ENCODE assay signal across 22 cellular contexts in the genomic region with DNA sequence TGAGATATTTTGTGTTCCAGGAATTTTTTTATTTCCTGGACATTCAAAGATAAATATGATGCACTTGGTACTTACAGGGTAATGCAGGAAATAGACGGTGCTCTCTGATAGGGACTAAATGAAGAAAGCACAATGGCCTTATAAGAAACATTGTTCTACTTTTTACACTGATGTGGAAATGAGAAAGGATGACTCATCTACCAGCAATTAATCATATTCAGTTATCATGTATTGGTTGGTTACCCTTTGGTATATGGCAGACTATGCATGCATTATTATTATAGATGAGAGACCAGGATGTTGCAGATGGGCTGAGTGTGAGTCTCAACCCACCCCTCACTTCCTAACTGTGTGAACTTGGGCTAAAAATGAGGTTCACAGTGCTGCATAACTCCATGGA.
DNase-seq lines count a peak whose midpoint lies in the region; TF ChIP-seq lines count a peak whose summit lies in the region.
"Had no signal": no experiment of that assay in that cellular context is flagged by ENCODE, and none has a peak within 500 bp of the region (broad histone marks: within the 10 kb centered on the region; RNA-seq: fewer than 3 reads in every experiment).

No MANE protein-coding gene starts in this region.

- H3K27ac ChIP-seq in mammary epithelial cell (ENCODE audit: insufficient read depth, low read depth, low read length) (no peak overlapping the region), trophoblast cell (ENCODE audit: low read depth, low read length) (no peak overlapping the region)
- H3K27ac ChIP-seq: BLaER1 treated with 17β-estradiol and CSF1 and Interleukin-3, amounts not matched to agents 10 nM and 100 nM; HL-60 had no signal

- H3K4me3 Mint-ChIP-seq in MCF 10A (ENCODE audit: unreplicated experiment) = no peak overlapping the region
- H3K4me3 Mint-ChIP-seq: B cell; CD4-positive, CD25-positive, alpha-beta regulatory T cell; CD8-positive, alpha-beta memory T cell; HFFc6 had no signal

- no peak overlapping the region for H3K14ac ChIP-seq in trophoblast cell (ENCODE audit: low read length)

- no peak overlapping the region for H2BK120ac ChIP-seq in trophoblast cell (ENCODE audit: insufficient read depth, low read length, poor library complexity)

- no peaks in the 10 kb centered on the region for H3K79me2 ChIP-seq in mammary epithelial cell (ENCODE audit: insufficient read depth, low read length)
- no peaks in the 10 kb centered on the region for H3K79me2 ChIP-seq in trophoblast cell (ENCODE audit: control insufficient read depth, insufficient read depth, low read length, poor library complexity)

- H3K4ac ChIP-seq in trophoblast cell (ENCODE audit: low read depth, low read length) = no peak overlapping the region

- WGBS in mammary epithelial cell (ENCODE audit: low coverage, missing lambda C conversion rate) = 27% methylated on average over 1 of the region's 1 CpG
- WGBS in trophoblast cell (ENCODE audit: extremely low coverage, insufficient coverage, insufficient read length) = no CpG with 5 or more reads among the region's 1 CpG

- no peak overlapping the region for H2BK12ac ChIP-seq in trophoblast cell (ENCODE audit: low read length)

- intact Hi-C loops in MCF 10A (cut with micrococcal nuclease) = no loop called here
- intact Hi-C loops in mammary epithelial cell (cut with micrococcal nuclease) = no loop called here

- H3K4me3 ChIP-seq in mammary epithelial cell (replicated peaks in 1 of 3; ENCODE audit: insufficient read depth in 1 of 3, low read depth in 2 of 3, low read length in 3 of 3) (no peak overlapping the region), epithelial cell of esophagus (ENCODE audit: low read length) (no peak overlapping the region), trophoblast cell (ENCODE audit: low read depth, low read length) (no peak overlapping the region)
- H3K4me3 ChIP-seq: BLaER1 treated with 17β-estradiol and CSF1 and Interleukin-3, amounts not matched to agents 10 nM and 100 nM; GM12878 had no signal

- H3K27me3 Mint-ChIP-seq in MCF 10A (ENCODE audit: insufficient read depth, unreplicated experiment) = no peaks in the 10 kb centered on the region
- H3K27me3 Mint-ChIP-seq: B cell; CD4-positive, CD25-positive, alpha-beta regulatory T cell had no signal

- H3K18ac ChIP-seq in trophoblast cell (ENCODE audit: low read length) = no peak overlapping the region

- DNase-seq in MCF 10A (ENCODE audit: unreplicated experiment) = peak; percentile 17
- DNase-seq in mammary epithelial cell = no peak
- DNase-seq in epithelial cell of esophagus (ENCODE audit: low read depth) = peak; percentile 15
- peak; percentile 10 for DNase-seq in pulmonary artery endothelial cell (ENCODE audit: low read depth, low spot score)
- no peak for DNase-seq in anterior cingulate cortex (lab: John Stamatoyannopoulos, UW)
- no peak for DNase-seq in trophoblast cell
- no peak for DNase-seq in activated CD4-positive, alpha-beta T cell treated with anti-CD3 and anti-CD28 coated beads, Interleukin-2, amount 50 U/mL, for 1 hour
- DNase-seq: 8988T; CD4-positive, CD25-positive, alpha-beta regulatory T cell; CD8-positive, alpha-beta memory T cell; COR-L47; DMS 273 treated with DMSO at 0.1 percent for 48 hours; DMS53; DND-41; EL; GOT3; H7; HFFc6 had no signal

- H3K36me3 ChIP-seq in mammary epithelial cell (ENCODE audit: insufficient read depth, low read length) (no peaks in the 10 kb centered on the region), trophoblast cell (ENCODE audit: control insufficient read depth in 1 of 2, insufficient read depth in 2 of 2, low read length in 2 of 2) (no peaks in the 10 kb centered on the region)
- H3K36me3 ChIP-seq: BLaER1 treated with 17β-estradiol and CSF1 and Interleukin-3, amounts not matched to agents 10 nM and 100 nM had no signal

- TF ChIP-seq CTCF in MCF 10A (IDR thresholded peaks at IDR 0.05; ENCODE audit: unreplicated experiment) (no peak), mammary epithelial cell (conservative IDR thresholded peaks at IDR 0.05 in 1 of 2, IDR thresholded peaks at IDR 0.05 in 1 of 2; ENCODE audit: extremely low read depth in 1 of 2, insufficient read depth in 1 of 2, low read depth in 1 of 2, low read length in 2 of 2) (no peak), epithelial cell of esophagus (IDR thresholded peaks at IDR 0.05; ENCODE audit: insufficient read depth, low read depth, low read length, missing control alignments) (no peak)

- POLR2A ChIA-PET in MCF 10A (lab: Yijun Ruan, JAX) = no interaction called here

- no peak overlapping the region for H4K91ac ChIP-seq in trophoblast cell (ENCODE audit: low read depth, low read length)

- H3K79me1 ChIP-seq in trophoblast cell (ENCODE audit: low read length) = no peaks in the 10 kb centered on the region

- dilution Hi-C loops in mammary epithelial cell (cut with HindIII; ENCODE audit: low sequenced_read_pairs) = no loop called here

- no peak overlapping the region for H4K12ac ChIP-seq in trophoblast cell (ENCODE audit: low read depth, low read length)

- H3K27ac Mint-ChIP-seq in MCF 10A (ENCODE audit: low read depth, unreplicated experiment) = no peak overlapping the region
- H3K27ac Mint-ChIP-seq: B cell; CD4-positive, CD25-positive, alpha-beta regulatory T cell; CD8-positive, alpha-beta memory T cell; HFFc6 had no signal

- H3K9me3 Mint-ChIP-seq in MCF 10A (ENCODE audit: unreplicated experiment) = no peaks in the 10 kb centered on the region
- H3K9me3 Mint-ChIP-seq: HFFc6 had no signal

- no peak overlapping the region for H3K4me2 ChIP-seq in mammary epithelial cell (ENCODE audit: insufficient read depth, low read depth, low read length)
- H3K4me2 ChIP-seq in trophoblast cell (ENCODE audit: low read length) = no peak overlapping the region
- H3K4me2 ChIP-seq: BLaER1 treated with 17β-estradiol and CSF1 and Interleukin-3, amounts not matched to agents 10 nM and 100 nM had no signal

- no peak overlapping the region for H2BK5ac ChIP-seq in trophoblast cell (ENCODE audit: low read depth, low read length, poor library complexity)

- H2AFZ ChIP-seq in mammary epithelial cell (ENCODE audit: low read depth, low read length) = no peak overlapping the region
- no peak overlapping the region for H2AFZ ChIP-seq in trophoblast cell (ENCODE audit: insufficient read depth, low read length, poor library complexity)

- no peaks in the 10 kb centered on the region for H3K27me3 ChIP-seq in mammary epithelial cell (ENCODE audit: insufficient read depth, low read length)
- no peaks in the 10 kb centered on the region for H3K27me3 ChIP-seq in trophoblast cell (ENCODE audit: insufficient read depth, low read length)
- H3K27me3 ChIP-seq: BLaER1 treated with 17β-estradiol and CSF1 and Interleukin-3, amounts not matched to agents 10 nM and 100 nM had no signal

- no peaks in the 10 kb centered on the region for H3K36me3 Mint-ChIP-seq in MCF 10A (ENCODE audit: insufficient read depth, unreplicated experiment)
- H3K36me3 Mint-ChIP-seq: CD4-positive, CD25-positive, alpha-beta regulatory T cell; CD8-positive, alpha-beta memory T cell had no signal

- CTCF ChIA-PET in MCF 10A (lab: Yijun Ruan, JAX) = no interaction called here
- CTCF ChIA-PET in mammary epithelial cell (lab: Charles Lee; ENCODE audit: low non-redundant PET) = no interaction called here

- H3K9me3 ChIP-seq in mammary epithelial cell (replicated peaks; ENCODE audit: insufficient read depth, low read length) = no peaks in the 10 kb centered on the region
- no peaks in the 10 kb centered on the region for H3K9me3 ChIP-seq in trophoblast cell (ENCODE audit: insufficient read depth, low read depth, low read length)
- H3K9me3 ChIP-seq: BLaER1 treated with 17β-estradiol and CSF1 and Interleukin-3, amounts not matched to agents 10 nM and 100 nM had no signal

- no TSS peak for BruUV-seq in MCF 10A (replicated peaks; lab: Mats Ljungman, UMichigan)
- no TSS peak for BruUV-seq in mammary epithelial cell (replicated peaks; lab: Mats Ljungman, UMichigan)

- in situ Hi-C loops in mammary epithelial cell (cut with MboI; ENCODE audit: low sequenced_read_pairs in 2 of 2) = no loop called here

- no peaks in the 10 kb centered on the region for H3K4me1 Mint-ChIP-seq in MCF 10A (ENCODE audit: insufficient read depth, unreplicated experiment)
- H3K4me1 Mint-ChIP-seq: B cell; CD4-positive, CD25-positive, alpha-beta regulatory T cell; CD8-positive, alpha-beta memory T cell had no signal

- no peak overlapping the region for H3K23ac ChIP-seq in trophoblast cell (ENCODE audit: low read length)

- H3K4me1 ChIP-seq in mammary epithelial cell (ENCODE audit: insufficient read depth, low read length) (no peaks in the 10 kb centered on the region), trophoblast cell (ENCODE audit: control insufficient read depth in 1 of 2, insufficient read depth in 2 of 2, low read length in 2 of 2) (no peaks in the 10 kb centered on the region)
- H3K4me1 ChIP-seq: BLaER1 treated with 17β-estradiol and CSF1 and Interleukin-3, amounts not matched to agents 10 nM and 100 nM had no signal

- no peak overlapping the region for H2AK5ac ChIP-seq in trophoblast cell (ENCODE audit: low read length)

- H3K9ac ChIP-seq in mammary epithelial cell (ENCODE audit: insufficient read depth, low read length) (no peak overlapping the region), trophoblast cell (ENCODE audit: low read length) (no peak overlapping the region)
- H3K9ac ChIP-seq: BLaER1 treated with 17β-estradiol and CSF1 and Interleukin-3, amounts not matched to agents 10 nM and 100 nM had no signal

- H4K20me1 ChIP-seq in mammary epithelial cell (ENCODE audit: insufficient read depth, low read length) = no peaks in the 10 kb centered on the region
- H4K20me1 ChIP-seq: BLaER1 treated with 17β-estradiol and CSF1 and Interleukin-3, amounts not matched to agents 10 nM and 100 nM had no signal

- H4K8ac ChIP-seq in trophoblast cell (ENCODE audit: low read depth, low read length) = no peak overlapping the region

Comparison
In these comparisons a context has a peak if more than half of its experiments do, and no peak if none do; other contexts are left out.
1. DNase-seq: peak in MCF 10A (single experiment), epithelial cell of esophagus (single experiment) and pulmonary artery endothelial cell (single experiment); none in mammary epithelial cell (single experiment), anterior cingulate cortex (0 of 58), trophoblast cell (0 of 2) and activated CD4-positive, alpha-beta T cell treated with anti-CD3 and anti-CD28 coated beads, Interleukin-2, amount 50 U/mL, for 1 hour (single experiment).